In genomic region chr19:52028780-52029123, GRCh38 we compare ENCODE assay signal across 7 cellular contexts. TPM values are rescaled to one million over a fixed set of nuclear protein-coding genes. Genes with fewer than 3 reads are reported as not detected.
DNase-seq lines count a peak whose midpoint lies in the region; ATAC-seq and TF ChIP-seq lines count a peak whose summit lies in the region.

No MANE protein-coding gene starts in this region.

- H3K9ac ChIP-seq in smooth muscle cell (ENCODE audit: low read depth), result peak overlapping the region; percentile 99

- peak overlapping the region; percentile 90 to 93 for H3K27ac ChIP-seq in right atrium auricular region
- H3K27ac ChIP-seq in smooth muscle cell (ENCODE audit: low read depth), result peak overlapping the region; percentile 97

- 24% methylated on average over 5 of the region's 5 CpGs for WGBS in smooth muscle cell (ENCODE audit: low lambda C conversion rate)

- no peaks in the 10 kb centered on the region for H3K27me3 ChIP-seq in right atrium auricular region
- no peaks in the 10 kb centered on the region for H3K27me3 ChIP-seq in smooth muscle cell (ENCODE audit: low read depth)

- peaks cover 10% of the 10 kb centered on the region for H3K4me1 Mint-ChIP-seq in activated CD4-positive, alpha-beta memory T cell treated with anti-CD3 and anti-CD28 coated beads for 36 hours (ENCODE audit: low read depth)

- H3K4me2 ChIP-seq in smooth muscle cell, result peak overlapping the region; percentile 98

- CTCF ChIA-PET in activated CD4-positive, alpha-beta memory T cell treated with anti-CD3 and anti-CD28 coated beads for 36 hours (lab: Charles Lee), result no interaction called here

- POLR2A ChIA-PET in activated CD4-positive, alpha-beta memory T cell treated with anti-CD3 and anti-CD28 coated beads for 36 hours (lab: Charles Lee), result interaction anchor here (0.6 to 1.0 kb wide), 3 partner anchors 20 to 22 kb away, joined by 3 to 8 read pairs (median 3); partner anchors contain the start of genes ZNF432 and ZNF615

- DNase-seq in activated CD4-positive, alpha-beta memory T cell treated with anti-CD3 and anti-CD28 coated beads for 36 hours, result no peak
- DNase-seq in right atrium auricular region (ENCODE audit: low spot score) (no peak), smooth muscle cell (lab: John Stamatoyannopoulos, UW; ENCODE audit: unreplicated experiment) (no peak), NK-92 (lab: John Stamatoyannopoulos, UW; ENCODE audit: unreplicated experiment) (no peak)
- DNase-seq in NK-92 treated with Interleukin-12 subunit alpha and Interleukin-12 subunit beta, amount 100 ng/mL, for 24 hours (lab: John Stamatoyannopoulos, UW), result no peak

- ATAC-seq in GM19035 (IDR thresholded peaks at IDR 0.05; ENCODE audit: unreplicated experiment) (peak; percentile 10), HG03064 (IDR thresholded peaks at IDR 0.05; ENCODE audit: low read depth, unreplicated experiment) (peak; percentile 21)

- peak overlapping the region; percentile 83 for H3K4me3 Mint-ChIP-seq in activated CD4-positive, alpha-beta memory T cell treated with anti-CD3 and anti-CD28 coated beads for 36 hours

- H3F3A ChIP-seq in smooth muscle cell (ENCODE audit: low read depth), result no peaks in the 10 kb centered on the region

- peaks cover 69% of the 10 kb centered on the region for H3K36me3 Mint-ChIP-seq in activated CD4-positive, alpha-beta memory T cell treated with anti-CD3 and anti-CD28 coated beads for 36 hours

- H3K27ac Mint-ChIP-seq in activated CD4-positive, alpha-beta memory T cell treated with anti-CD3 and anti-CD28 coated beads for 36 hours, result peak overlapping the region; percentile 87

- H3K4me1 ChIP-seq in right atrium auricular region, result peaks cover 0 to 17% of the 10 kb centered on the region in 2 donors
- H3K4me1 ChIP-seq in smooth muscle cell (ENCODE audit: low read depth), result peaks cover 18% of the 10 kb centered on the region

- H2AFZ ChIP-seq in smooth muscle cell (ENCODE audit: low read depth), result peak overlapping the region; percentile 98

- H4K20me1 ChIP-seq in smooth muscle cell (ENCODE audit: low read depth), result no peaks in the 10 kb centered on the region

- TF ChIP-seq CTCF in right atrium auricular region (IDR thresholded peaks at IDR 0.05) (no peak), smooth muscle cell (IDR thresholded peaks at IDR 0.05; ENCODE audit: borderline replicate concordance, insufficient read depth, poor library complexity, severe bottlenecking) (no peak)

- H3K36me3 ChIP-seq in right atrium auricular region (peaks cover 35% of the 10 kb centered on the region), smooth muscle cell (ENCODE audit: low read depth) (peaks cover 39% of the 10 kb centered on the region)

- peaks cover 16% of the 10 kb centered on the region for H3K79me2 ChIP-seq in smooth muscle cell (ENCODE audit: low read depth)

- H3K9me3 Mint-ChIP-seq in activated CD4-positive, alpha-beta memory T cell treated with anti-CD3 and anti-CD28 coated beads for 36 hours, result peaks cover 69% of the 10 kb centered on the region

- H3K9me3 ChIP-seq in right atrium auricular region (peaks cover 13 to 41% of the 10 kb centered on the region in 2 donors), smooth muscle cell (replicated peaks; ENCODE audit: low read depth) (peaks cover 21% of the 10 kb centered on the region)

- intact Hi-C loops in activated CD4-positive, alpha-beta memory T cell treated with anti-CD3 and anti-CD28 coated beads for 36 hours (cut with micrococcal nuclease), result loop anchor here (1.0 to 5.0 kb wide), 5 partner anchors 20 to 126 kb away; partner anchors contain the start of genes ZNF350, ZNF613 and ZNF615

- H3K4me3 ChIP-seq in right atrium auricular region (peak overlapping the region; percentile 83 to 84), smooth muscle cell (peak overlapping the region; percentile 96)

- no peaks in the 10 kb centered on the region for H3K27me3 Mint-ChIP-seq in activated CD4-positive, alpha-beta memory T cell treated with anti-CD3 and anti-CD28 coated beads for 36 hours

RNA-seq across cellular contexts. Expression of gene ZNF614, which starts 0.6 kb away (rescaled TPM):
- 1 to 10 TPM; 7.2 TPM for total RNA-seq in activated CD4-positive, alpha-beta memory T cell treated with anti-CD3 and anti-CD28 coated beads for 36 hours
- 1 to 10 TPM; 6.5 to 6.6 TPM for total RNA-seq in right atrium auricular region
- total RNA-seq in smooth muscle cell, result 11.1 and 17.8 TPM in 2 replicates
- polyA plus RNA-seq in smooth muscle cell, result 5.9 and 7.9 TPM in 2 replicates

RNA-seq across cellular contexts. Expression of gene ZNF432, which starts 19.9 kb away (rescaled TPM):
- total RNA-seq in activated CD4-positive, alpha-beta memory T cell treated with anti-CD3 and anti-CD28 coated beads for 36 hours, result 1 to 10 TPM; 8.3 to 8.8 TPM
- 1 to 10 TPM; 5.4 to 8.6 TPM for total RNA-seq in right atrium auricular region
- total RNA-seq in smooth muscle cell, result 18.3 and 29.9 TPM in 2 replicates
- polyA plus RNA-seq in smooth muscle cell, result 4.2 and 6.3 TPM in 2 replicates

RNA-seq across cellular contexts. Expression of gene ZNF615, which starts 20.7 kb away (rescaled TPM):
- 1 to 10 TPM; 7.5 to 7.8 TPM for total RNA-seq in activated CD4-positive, alpha-beta memory T cell treated with anti-CD3 and anti-CD28 coated beads for 36 hours
- 10 to 100 TPM; 10.4 to 10.8 TPM for total RNA-seq in right atrium auricular region
- 13.2 and 23.6 TPM in 2 replicates for total RNA-seq in smooth muscle cell
- polyA plus RNA-seq in smooth muscle cell, result 3.5 and 4.5 TPM in 2 replicates

RNA-seq across cellular contexts. Expression of gene ZNF350, which starts 42.1 kb away (rescaled TPM):
- 1 to 10 TPM; 6.9 to 8.1 TPM for total RNA-seq in activated CD4-positive, alpha-beta memory T cell treated with anti-CD3 and anti-CD28 coated beads for 36 hours
- total RNA-seq in right atrium auricular region (1 to 10 TPM; 5.7 to 6.5 TPM), smooth muscle cell (3.9 and 5.2 TPM in 2 replicates)
- polyA plus RNA-seq in smooth muscle cell, result 3.0 and 3.4 TPM in 2 replicates
